Comparison of ENCODE assay signal across 9 cellular contexts in genomic region chr1:236144033-236144432, GRCh38. TPM values are rescaled to one million over a fixed set of nuclear protein-coding genes. Genes with fewer than 3 reads are reported as not detected.
DNase-seq lines count a peak whose midpoint lies in the region; ATAC-seq and TF ChIP-seq lines count a peak whose summit lies in the region.
"Had no signal": no experiment of that assay in that cellular context is flagged by ENCODE, and none has a peak within 500 bp of the region (broad histone marks: within the 10 kb centered on the region; RNA-seq: fewer than 3 reads in every experiment).

No MANE protein-coding gene starts in this region.

- ATAC-seq in activated CD8-positive, alpha-beta memory T cell treated with anti-CD3 and anti-CD28 coated beads, Interleukin-2, amount 10 ng/mL, durations not matched to agents 7 days and 5 days = no peak
- ATAC-seq in HG03457 (IDR thresholded peaks at IDR 0.05; ENCODE audit: unreplicated experiment) = no peak

- peaks cover 6% of the 10 kb centered on the region for H3K36me3 Mint-ChIP-seq in activated CD8-positive, alpha-beta memory T cell treated with anti-CD3 and anti-CD28 coated beads, Interleukin-2, amount 10 ng/mL, durations not matched to agents 7 days and 5 days
- peaks cover 4% of the 10 kb centered on the region for H3K36me3 Mint-ChIP-seq in activated T-helper 1 cell treated with anti-CD3 and anti-CD28 coated beads, Interleukin-12 subunit alpha, Interleukin-12 subunit beta, Interleukin-2, Interleukin-4 antibody, amounts not matched to agents 30 ng/mL and 10 ng/mL and 1 ng/mL, durations not matched to agents 14 hours and 24 hours and 36 hours (ENCODE audit: low read depth)
- H3K36me3 Mint-ChIP-seq in activated naive CD4-positive, alpha-beta T cell treated with anti-CD3 and anti-CD28 coated beads for 36 hours (ENCODE audit: low read depth) = no peaks in the 10 kb centered on the region

- no peak for DNase-seq in activated CD8-positive, alpha-beta memory T cell treated with anti-CD3 and anti-CD28 coated beads, Interleukin-2, amount 10 ng/mL, durations not matched to agents 7 days and 5 days
- no peak for DNase-seq in activated CD8-positive, alpha-beta memory T cell treated with anti-CD3 and anti-CD28 coated beads, Interleukin-2, amount 50 U/mL, for 48 hours
- no peak for DNase-seq in activated T-helper 1 cell treated with anti-CD3 and anti-CD28 coated beads, Interleukin-12 subunit alpha, Interleukin-12 subunit beta, Interleukin-2, Interleukin-4 antibody, amounts not matched to agents 30 ng/mL and 10 ng/mL and 1 ng/mL, durations not matched to agents 14 hours and 24 hours and 36 hours (ENCODE audit: low spot score)
- DNase-seq in suprapubic skin (ENCODE audit: low spot score in 2 of 2) = no peak
- DNase-seq in DMS79 treated with DMSO at 0.1 percent for 48 hours (lab: John Stamatoyannopoulos, UW) = no peak
- DNase-seq in activated naive CD4-positive, alpha-beta T cell treated with anti-CD3 and anti-CD28 coated beads for 36 hours = no peak
- DNase-seq: gastrocnemius medialis had no signal

- intact Hi-C loops in activated T-helper 1 cell treated with anti-CD3 and anti-CD28 coated beads, Interleukin-12 subunit alpha, Interleukin-12 subunit beta, Interleukin-2, Interleukin-4 antibody, amounts not matched to agents 30 ng/mL and 10 ng/mL and 1 ng/mL, durations not matched to agents 14 hours and 24 hours and 36 hours (cut with micrococcal nuclease) = loop anchor here (5.0 kb wide), 1 partner anchor 68 kb away; no protein-coding TSS in a partner anchor
- intact Hi-C loops in activated naive CD4-positive, alpha-beta T cell treated with anti-CD3 and anti-CD28 coated beads for 36 hours (cut with micrococcal nuclease) = loop anchor here (5.0 kb wide), 1 partner anchor 458 kb away; the partner anchor contains the start of gene HEATR1

- H3K9me3 ChIP-seq in iPS-18a (ENCODE audit: control insufficient read depth, low read depth, low read length) (no peaks in the 10 kb centered on the region), suprapubic skin (no peaks in the 10 kb centered on the region)
- H3K9me3 ChIP-seq: gastrocnemius medialis had no signal

- no peak for TF ChIP-seq CTCF in suprapubic skin (IDR thresholded peaks at IDR 0.05)

- CTCF ChIA-PET in activated CD8-positive, alpha-beta memory T cell treated with anti-CD3 and anti-CD28 coated beads, Interleukin-2, amount 10 ng/mL, durations not matched to agents 7 days and 5 days (lab: Charles Lee) = interaction anchor here (0.7 kb wide), 1 partner anchor 61 kb away, joined by 3 read pairs; no protein-coding TSS in a partner anchor
- CTCF ChIA-PET in activated naive CD4-positive, alpha-beta T cell treated with anti-CD3 and anti-CD28 coated beads for 36 hours (lab: Charles Lee) = interaction anchor here (0.6 to 1.4 kb wide), 2 partner anchors 141 to 348 kb away, joined by 4 to 5 read pairs; no protein-coding TSS in a partner anchor

- peaks cover 16% of the 10 kb centered on the region for H3K4me1 ChIP-seq in iPS-18a (ENCODE audit: control insufficient read depth, low read depth, low read length)
- peaks cover 68% of the 10 kb centered on the region for H3K4me1 ChIP-seq in suprapubic skin

- peak overlapping the region; percentile 90 for H3K4me3 Mint-ChIP-seq in activated CD8-positive, alpha-beta memory T cell treated with anti-CD3 and anti-CD28 coated beads, Interleukin-2, amount 10 ng/mL, durations not matched to agents 7 days and 5 days
- peak overlapping the region; percentile 91 for H3K4me3 Mint-ChIP-seq in activated T-helper 1 cell treated with anti-CD3 and anti-CD28 coated beads, Interleukin-12 subunit alpha, Interleukin-12 subunit beta, Interleukin-2, Interleukin-4 antibody, amounts not matched to agents 30 ng/mL and 10 ng/mL and 1 ng/mL, durations not matched to agents 14 hours and 24 hours and 36 hours
- H3K4me3 Mint-ChIP-seq in activated naive CD4-positive, alpha-beta T cell treated with anti-CD3 and anti-CD28 coated beads for 36 hours = no peak overlapping the region

- no peaks in the 10 kb centered on the region for H3K9me3 Mint-ChIP-seq in activated CD8-positive, alpha-beta memory T cell treated with anti-CD3 and anti-CD28 coated beads, Interleukin-2, amount 10 ng/mL, durations not matched to agents 7 days and 5 days (ENCODE audit: low read depth)
- H3K9me3 Mint-ChIP-seq in activated T-helper 1 cell treated with anti-CD3 and anti-CD28 coated beads, Interleukin-12 subunit alpha, Interleukin-12 subunit beta, Interleukin-2, Interleukin-4 antibody, amounts not matched to agents 30 ng/mL and 10 ng/mL and 1 ng/mL, durations not matched to agents 14 hours and 24 hours and 36 hours = no peaks in the 10 kb centered on the region
- no peaks in the 10 kb centered on the region for H3K9me3 Mint-ChIP-seq in activated naive CD4-positive, alpha-beta T cell treated with anti-CD3 and anti-CD28 coated beads for 36 hours

- no peak for TF ChIP-seq EP300 in suprapubic skin (IDR thresholded peaks at IDR 0.05)

- H3K9ac ChIP-seq in iPS-18a (ENCODE audit: low read length) = no peak overlapping the region

- peaks cover 18% of the 10 kb centered on the region for H3K4me1 Mint-ChIP-seq in activated CD8-positive, alpha-beta memory T cell treated with anti-CD3 and anti-CD28 coated beads, Interleukin-2, amount 10 ng/mL, durations not matched to agents 7 days and 5 days
- peaks cover 25% of the 10 kb centered on the region for H3K4me1 Mint-ChIP-seq in activated T-helper 1 cell treated with anti-CD3 and anti-CD28 coated beads, Interleukin-12 subunit alpha, Interleukin-12 subunit beta, Interleukin-2, Interleukin-4 antibody, amounts not matched to agents 30 ng/mL and 10 ng/mL and 1 ng/mL, durations not matched to agents 14 hours and 24 hours and 36 hours (ENCODE audit: low read depth)
- peaks cover 11% of the 10 kb centered on the region for H3K4me1 Mint-ChIP-seq in activated naive CD4-positive, alpha-beta T cell treated with anti-CD3 and anti-CD28 coated beads for 36 hours (ENCODE audit: low read depth)

- H3K4me3 ChIP-seq in iPS-18a (ENCODE audit: low read length) (peak overlapping the region; percentile 88), suprapubic skin (peak overlapping the region; percentile 97)

- peaks cover 27% of the 10 kb centered on the region for H3K27me3 Mint-ChIP-seq in activated CD8-positive, alpha-beta memory T cell treated with anti-CD3 and anti-CD28 coated beads, Interleukin-2, amount 10 ng/mL, durations not matched to agents 7 days and 5 days
- H3K27me3 Mint-ChIP-seq in activated T-helper 1 cell treated with anti-CD3 and anti-CD28 coated beads, Interleukin-12 subunit alpha, Interleukin-12 subunit beta, Interleukin-2, Interleukin-4 antibody, amounts not matched to agents 30 ng/mL and 10 ng/mL and 1 ng/mL, durations not matched to agents 14 hours and 24 hours and 36 hours (ENCODE audit: insufficient read depth) = peaks cover 32% of the 10 kb centered on the region
- H3K27me3 Mint-ChIP-seq in activated naive CD4-positive, alpha-beta T cell treated with anti-CD3 and anti-CD28 coated beads for 36 hours (ENCODE audit: low read depth) = peaks cover 27% of the 10 kb centered on the region

- no peak overlapping the region for H3K27ac ChIP-seq in iPS-18a (ENCODE audit: low read length)
- H3K27ac ChIP-seq in suprapubic skin = peak overlapping the region; percentile 83
- H3K27ac ChIP-seq: gastrocnemius medialis had no signal

- H3K36me3 ChIP-seq in iPS-18a (ENCODE audit: control insufficient read depth, low read depth, low read length) (no peaks in the 10 kb centered on the region), suprapubic skin (no peaks in the 10 kb centered on the region)
- H3K36me3 ChIP-seq: gastrocnemius medialis had no signal

- H3K27me3 ChIP-seq in iPS-18a (ENCODE audit: control insufficient read depth, insufficient read depth, low read length) (peaks cover 55% of the 10 kb centered on the region), suprapubic skin (no peaks in the 10 kb centered on the region)

- WGBS in suprapubic skin = 85% methylated on average over 14 of the region's 14 CpGs

- H3K27ac Mint-ChIP-seq in activated CD8-positive, alpha-beta memory T cell treated with anti-CD3 and anti-CD28 coated beads, Interleukin-2, amount 10 ng/mL, durations not matched to agents 7 days and 5 days = no peak overlapping the region
- no peak overlapping the region for H3K27ac Mint-ChIP-seq in activated T-helper 1 cell treated with anti-CD3 and anti-CD28 coated beads, Interleukin-12 subunit alpha, Interleukin-12 subunit beta, Interleukin-2, Interleukin-4 antibody, amounts not matched to agents 30 ng/mL and 10 ng/mL and 1 ng/mL, durations not matched to agents 14 hours and 24 hours and 36 hours
- no peak overlapping the region for H3K27ac Mint-ChIP-seq in activated naive CD4-positive, alpha-beta T cell treated with anti-CD3 and anti-CD28 coated beads for 36 hours

- TF ChIP-seq POLR2A in suprapubic skin (IDR thresholded peaks at IDR 0.05) = no peak

RNA-seq across cellular contexts. Expression of gene GPR137B, which starts 1.7 kb away (rescaled TPM):
- total RNA-seq in activated CD8-positive, alpha-beta memory T cell treated with anti-CD3 and anti-CD28 coated beads, Interleukin-2, amount 10 ng/mL, durations not matched to agents 7 days and 5 days = 1 to 10 TPM; 6.3 to 9.7 TPM
- total RNA-seq in activated T-helper 1 cell treated with anti-CD3 and anti-CD28 coated beads, Interleukin-12 subunit alpha, Interleukin-12 subunit beta, Interleukin-2, Interleukin-4 antibody, amounts not matched to agents 30 ng/mL and 10 ng/mL and 1 ng/mL, durations not matched to agents 14 hours and 24 hours and 36 hours = 9.2 and 10.5 TPM in 2 replicates
- total RNA-seq in suprapubic skin = 10 to 100 TPM; 34.9 to 60.0 (median 47.2) TPM
- 1 to 10 TPM; 1.6 to 2.4 TPM for total RNA-seq in activated naive CD4-positive, alpha-beta T cell treated with anti-CD3 and anti-CD28 coated beads for 36 hours
